ENCODE assay signal across 22 cellular contexts in genomic region chr6:33442283-33442682, GRCh38.
"Had no signal": no experiment of that assay in that cellular context is flagged by ENCODE, and none has a peak within 500 bp of the region (broad histone marks: within the 10 kb centered on the region; RNA-seq: fewer than 3 reads in every experiment).

No MANE protein-coding gene starts in this region.

- H3K27me3 Mint-ChIP-seq: activated naive CD8-positive, alpha-beta T cell treated with anti-CD3 and anti-CD28 coated beads, Interleukin-2, amount 10 ng/mL, durations not matched to agents 7 days and 5 days; stimulated activated naive CD8-positive, alpha-beta T cell treated with anti-CD3 and anti-CD28 coated beads, Interleukin-15, Interleukin-2, amounts not matched to agents 100 ng/mL and 50 ng/mL, for 24 hours had no signal

- DNase-seq: activated CD4-positive, alpha-beta T cell treated with anti-CD3 and anti-CD28 coated beads, Interleukin-2, amount 50 U/mL, for 48 hours; activated CD4-positive, CD25-positive, alpha-beta regulatory T cell treated with anti-CD3 and anti-CD28 coated beads, Interleukin-2, amount 50 U/mL, for 72 hours; activated gamma-delta T cell treated with Interleukin-2 at 50 U/mL for 16 hours; activated naive CD8-positive, alpha-beta T cell treated with anti-CD3 and anti-CD28 coated beads, Interleukin-2, amount 10 ng/mL, durations not matched to agents 7 days and 5 days; amniotic stem cell; cerebellar nuclear complex; esophagus squamous epithelium; gastrocnemius medialis; hippocampal formation; kidney glomerular epithelial cell; left lung; natural killer cell; pancreas; psoas muscle; right cardiac atrium; stimulated activated CD4-positive, alpha-beta T cell treated with anti-CD3 and anti-CD28 coated beads, Interleukin-4, amount 100 ng/mL, for 4 hours; WERI-Rb-1 had no signal

- ATAC-seq: gastrocnemius medialis, left lung, natural killer cell, pancreas, psoas muscle, right cardiac atrium had no signal

- H3K9me3 Mint-ChIP-seq: activated naive CD8-positive, alpha-beta T cell treated with anti-CD3 and anti-CD28 coated beads, Interleukin-2, amount 10 ng/mL, durations not matched to agents 7 days and 5 days; activated T-helper 1 cell treated with anti-CD3 and anti-CD28 coated beads, Interleukin-12 subunit alpha, Interleukin-12 subunit beta, Interleukin-2, Interleukin-4 antibody, amounts not matched to agents 30 ng/mL and 10 ng/mL and 1 ng/mL, durations not matched to agents 14 hours and 24 hours and 36 hours; mesothelial cell of epicardium; natural killer cell; stimulated activated naive CD8-positive, alpha-beta T cell treated with anti-CD3 and anti-CD28 coated beads, Interleukin-15, Interleukin-2, amounts not matched to agents 100 ng/mL and 50 ng/mL, for 24 hours; T-helper 2 cell treated with Interferon-gamma antibody and Interleukin-4, amounts not matched to agents 5 μg/mL and 100 μg/mL, for 36 hours had no signal

- H3K4me1 Mint-ChIP-seq: mesothelial cell of epicardium had no signal

- FAIRE-seq: bronchial epithelial cell, pancreas had no signal

- H3K27ac Mint-ChIP-seq: activated naive CD8-positive, alpha-beta T cell treated with anti-CD3 and anti-CD28 coated beads, Interleukin-2, amount 10 ng/mL, durations not matched to agents 7 days and 5 days; activated T-helper 1 cell treated with anti-CD3 and anti-CD28 coated beads, Interleukin-12 subunit alpha, Interleukin-12 subunit beta, Interleukin-2, Interleukin-4 antibody, amounts not matched to agents 30 ng/mL and 10 ng/mL and 1 ng/mL, durations not matched to agents 14 hours and 24 hours and 36 hours; mesothelial cell of epicardium; natural killer cell; stimulated activated naive CD8-positive, alpha-beta T cell treated with anti-CD3 and anti-CD28 coated beads, Interleukin-15, Interleukin-2, amounts not matched to agents 100 ng/mL and 50 ng/mL, for 24 hours; T-helper 2 cell treated with Interferon-gamma antibody and Interleukin-4, amounts not matched to agents 5 μg/mL and 100 μg/mL, for 36 hours had no signal

- H3K4me3 Mint-ChIP-seq: activated naive CD8-positive, alpha-beta T cell treated with anti-CD3 and anti-CD28 coated beads, Interleukin-2, amount 10 ng/mL, durations not matched to agents 7 days and 5 days; activated T-helper 1 cell treated with anti-CD3 and anti-CD28 coated beads, Interleukin-12 subunit alpha, Interleukin-12 subunit beta, Interleukin-2, Interleukin-4 antibody, amounts not matched to agents 30 ng/mL and 10 ng/mL and 1 ng/mL, durations not matched to agents 14 hours and 24 hours and 36 hours; mesothelial cell of epicardium; natural killer cell; stimulated activated naive CD8-positive, alpha-beta T cell treated with anti-CD3 and anti-CD28 coated beads, Interleukin-15, Interleukin-2, amounts not matched to agents 100 ng/mL and 50 ng/mL, for 24 hours; T-helper 2 cell treated with Interferon-gamma antibody and Interleukin-4, amounts not matched to agents 5 μg/mL and 100 μg/mL, for 36 hours had no signal
